Comparison of ENCODE assay signal across 8 cellular contexts in genomic region chr16:71895679-71896385, GRCh38. TPM values are rescaled to one million over a fixed set of nuclear protein-coding genes. Genes with fewer than 3 reads are reported as not detected.
DNase-seq lines count a peak whose midpoint lies in the region; ATAC-seq and TF ChIP-seq lines count a peak whose summit lies in the region.

No MANE protein-coding gene starts in this region.

- peaks cover 12% of the 10 kb centered on the region for H3K4me1 Mint-ChIP-seq in MCF 10A (ENCODE audit: insufficient read depth, unreplicated experiment)

- H3K4me3 ChIP-seq in PC-3 (ENCODE audit: low read length) = peak overlapping the region; percentile 100
- peak overlapping the region; percentile 64 to 95 (median 85) for H3K4me3 ChIP-seq in spleen

- peak; percentile 15 for DNase-seq in stimulated activated CD8-positive, alpha-beta memory T cell treated with anti-CD3 and anti-CD28 coated beads, Interleukin-4, amount 100 ng/mL, for 24 hours (ENCODE audit: low read depth)
- no peak for DNase-seq in stimulated activated CD8-positive, alpha-beta memory T cell treated with anti-CD3 and anti-CD28 coated beads, Interleukin-4, amount 100 ng/mL, for 48 hours
- DNase-seq in PC-3 = peak; percentile 9
- peak; percentile 50 for DNase-seq in MCF 10A (ENCODE audit: unreplicated experiment)
- peak; percentile 63 for DNase-seq in islet precursor cell
- peak; percentile 92 for DNase-seq in spleen
- DNase-seq in NCI-H1930 (lab: John Stamatoyannopoulos, UW) = no peak

- peak overlapping the region; percentile 81 for H2AFZ ChIP-seq in PC-3 (ENCODE audit: low read length)

- H3F3A ChIP-seq in PC-3 (ENCODE audit: low read length, unreplicated experiment) = no peaks in the 10 kb centered on the region

- 0 to 1% (median 0%) methylated on average over 21 to 44 of the region's 44 CpGs for WGBS in spleen, 5 donors

- BruUV-seq in PC-3 (replicated peaks; lab: Mats Ljungman, UMichigan) (TSS peak; percentile 45), MCF 10A (replicated peaks; lab: Mats Ljungman, UMichigan) (no TSS peak)

- H3K27ac ChIP-seq in PC-3 (ENCODE audit: low read length) (peak overlapping the region; percentile 82), spleen (peak overlapping the region; percentile 93 to 99 (median 97))

- TF ChIP-seq POLR2A in spleen (IDR thresholded peaks at IDR 0.05) = no peak

- peak overlapping the region; percentile 96 for H3K27ac Mint-ChIP-seq in MCF 10A (ENCODE audit: low read depth, unreplicated experiment)

- peak overlapping the region; percentile 98 for H3K4me2 ChIP-seq in PC-3 (ENCODE audit: low read length)

- no peaks in the 10 kb centered on the region for H3K36me3 ChIP-seq in PC-3 (ENCODE audit: low read depth, low read length)
- H3K36me3 ChIP-seq in spleen = peaks cover 0 to 9% (median 0%) of the 10 kb centered on the region in 6 donors

- H3K9ac ChIP-seq in PC-3 (ENCODE audit: low read length) = peak overlapping the region; percentile 98

- H4K20me1 ChIP-seq in PC-3 (ENCODE audit: low read length) = peaks cover 27% of the 10 kb centered on the region; the same call in 1 of the 2 replicates

- H3K9me3 ChIP-seq in PC-3 (ENCODE audit: low read length) (no peaks in the 10 kb centered on the region), spleen (no peaks in the 10 kb centered on the region)

- POLR2A ChIA-PET in PC-3 (lab: Charles Lee; ENCODE audit: unreplicated experiment) = interaction anchor here (0.5 kb wide), 1 partner anchor 12 kb away, joined by 6 read pairs; no protein-coding TSS in a partner anchor
- POLR2A ChIA-PET in MCF 10A (lab: Yijun Ruan, JAX) = interaction anchor here (0.6 to 7.8 kb wide), 27 partner anchors 7 to 1373 kb away, joined by 3 to 141 read pairs (median 5); partner anchors contain the start of genes AP1G1, ATXN1L, COG4 and DHX38

- H3K4me1 ChIP-seq in PC-3 (ENCODE audit: insufficient read depth, low read length) = peaks cover 13% of the 10 kb centered on the region; the same call in 1 of the 2 replicates
- H3K4me1 ChIP-seq in spleen = peaks cover 38 to 57% (median 53%) of the 10 kb centered on the region in 6 donors

- TF ChIP-seq CTCF in PC-3 (conservative IDR thresholded peaks at IDR 0.05; ENCODE audit: low read depth, low read length) (no peak), MCF 10A (IDR thresholded peaks at IDR 0.05; ENCODE audit: unreplicated experiment) (no peak), spleen (IDR thresholded peaks at IDR 0.05 in 8 of 11, conservative IDR thresholded peaks at IDR 0.05 in 3 of 11) (no peak)

- no peaks in the 10 kb centered on the region for H3K27me3 ChIP-seq in PC-3 (ENCODE audit: low read length)
- no peaks in the 10 kb centered on the region for H3K27me3 ChIP-seq in spleen (replicated peaks in 1 of 7)

- peak; percentile 11 for ATAC-seq in HG02884 (IDR thresholded peaks at IDR 0.05; ENCODE audit: unreplicated experiment)
- ATAC-seq in PC-3 = peak; percentile 5; the same call in 1 of the 2 replicates

- peaks cover 55% of the 10 kb centered on the region for H3K79me2 ChIP-seq in PC-3 (ENCODE audit: low read length)

- intact Hi-C loops in PC-3 (cut with micrococcal nuclease) = no loop called here
- intact Hi-C loops in MCF 10A (cut with micrococcal nuclease) = loop anchor here (2.0 to 10.0 kb wide), 2 partner anchors 87 to 199 kb away; partner anchors contain the start of genes AP1G1, DHX38 and TXNL4B
- intact Hi-C loops in spleen (cut with DNase I; ENCODE audit: low total_unique reads) = loop anchor here (5.0 to 10.0 kb wide), 2 partner anchors 89 to 199 kb away; partner anchors contain the start of genes AP1G1, DHX38 and TXNL4B

- H3K9me3 Mint-ChIP-seq in MCF 10A (ENCODE audit: unreplicated experiment) = no peaks in the 10 kb centered on the region

- H3K27me3 Mint-ChIP-seq in MCF 10A (ENCODE audit: insufficient read depth, unreplicated experiment) = no peaks in the 10 kb centered on the region

- peaks cover 10% of the 10 kb centered on the region for H3K36me3 Mint-ChIP-seq in MCF 10A (ENCODE audit: insufficient read depth, unreplicated experiment)

- CTCF ChIA-PET in PC-3 (lab: Charles Lee) = no interaction called here
- CTCF ChIA-PET in MCF 10A (lab: Yijun Ruan, JAX) = interaction anchor here (0.7 to 2.7 kb wide), 6 partner anchors 9 to 65 kb away, joined by 3 to 23 read pairs (median 4); no protein-coding TSS in a partner anchor

- no peaks in the 10 kb centered on the region for H3K9me2 ChIP-seq in PC-3 (replicated peaks; ENCODE audit: low read length)

- peak overlapping the region; percentile 87 for H3K4me3 Mint-ChIP-seq in MCF 10A (ENCODE audit: unreplicated experiment)

RNA-seq across cellular contexts. Expression of gene IST1, which starts 0.5 kb away (rescaled TPM):
- 75.2 and 86.4 TPM in 2 replicates for total RNA-seq in PC-3 (2014; rRNA removed)
- total RNA-seq in MCF 10A (2022) = 127 TPM in 2 replicates
- 100 to 1,000 TPM; 208 to 249 (median 232) TPM for total RNA-seq in spleen
- polyA plus RNA-seq in spleen = 100 to 1,000 TPM in 2 of 3 donors, 10 to 100 TPM in 1; 99.0 to 131 (median 127) TPM

RNA-seq across cellular contexts. Expression of gene ZNF821, which starts 11.8 kb away (rescaled TPM):
- total RNA-seq in PC-3 (2014; rRNA removed) (4.7 and 5.4 TPM in 2 replicates), MCF 10A (2022) (3.4 and 4.4 TPM in 2 replicates), spleen (10 to 100 TPM in 5 of 7 donors, 1 to 10 TPM in 2; 7.9 to 15.9 (median 10.6) TPM)
- 10 to 100 TPM in 1 of 3 donors, 1 to 10 TPM in 2; 8.7 to 13.7 (median 9.6) TPM for polyA plus RNA-seq in spleen

RNA-seq across cellular contexts. Expression of gene ATXN1L, which starts 50.1 kb away (rescaled TPM):
- 8.5 and 9.2 TPM in 2 replicates for total RNA-seq in PC-3 (2014; rRNA removed)
- total RNA-seq in MCF 10A (2022) = 18.2 and 20.4 TPM in 2 replicates
- 10 to 100 TPM; 25.5 to 37.5 (median 31.1) TPM for total RNA-seq in spleen
- polyA plus RNA-seq in spleen = 1 to 10 TPM; 3.1 to 8.1 (median 3.3) TPM

Comparison
In these comparisons a context has a peak if more than half of its experiments do, and no peak if none do; other contexts are left out.
1. DNase-seq: peak in stimulated activated CD8-positive, alpha-beta memory T cell treated with anti-CD3 and anti-CD28 coated beads, Interleukin-4, amount 100 ng/mL, for 24 hours (single experiment), PC-3 (single experiment), MCF 10A (single experiment), islet precursor cell (single experiment) and spleen (single experiment); none in stimulated activated CD8-positive, alpha-beta memory T cell treated with anti-CD3 and anti-CD28 coated beads, Interleukin-4, amount 100 ng/mL, for 48 hours (single experiment) and NCI-H1930 (0 of 2).